ENCODE assay signal across 10 cellular contexts in the genomic region with DNA sequence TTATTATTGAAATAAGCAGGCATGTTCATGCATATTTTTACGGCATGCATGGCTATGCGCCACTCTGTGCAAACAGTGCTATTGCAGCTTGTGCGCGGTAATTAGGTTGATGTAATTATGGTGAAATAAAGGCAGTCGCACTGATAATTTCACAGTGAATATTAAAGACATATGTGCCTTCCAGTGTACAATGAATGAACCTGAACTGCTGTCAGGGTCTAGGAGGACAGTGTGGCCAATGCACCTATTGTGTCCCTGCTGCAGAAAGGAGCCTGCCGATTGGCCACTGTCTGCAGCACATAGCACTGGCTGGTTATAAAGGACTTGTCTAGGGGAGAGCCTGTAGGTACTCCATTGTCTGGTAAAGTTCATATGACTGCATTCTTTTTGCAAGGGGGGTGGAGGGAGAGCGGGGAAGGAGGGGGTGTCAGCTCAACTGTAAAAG.
DNase-seq lines count a peak whose midpoint lies in the region; ATAC-seq and TF ChIP-seq lines count a peak whose summit lies in the region.
"Had no signal": no experiment of that assay in that cellular context is flagged by ENCODE, and none has a peak within 500 bp of the region (broad histone marks: within the 10 kb centered on the region; RNA-seq: fewer than 3 reads in every experiment).

No MANE protein-coding gene starts in this region.

- no peaks in the 10 kb centered on the region for H4K20me1 ChIP-seq in fibroblast of lung (ENCODE audit: control insufficient read depth, extremely low read depth, insufficient read depth, low read length)
- H4K20me1 ChIP-seq in H9 (ENCODE audit: control insufficient read depth, insufficient read depth, insufficient read length) = no peaks in the 10 kb centered on the region

- H3K27ac ChIP-seq in fibroblast of lung (ENCODE audit: insufficient read depth, low read length) = no peak overlapping the region
- H3K27ac ChIP-seq in H9 (ENCODE audit: insufficient read length, low read depth, low read length) = no peak overlapping the region

- H2AFZ ChIP-seq in fibroblast of lung (ENCODE audit: low read length) = no peak overlapping the region
- no peak overlapping the region for H2AFZ ChIP-seq in H9 (ENCODE audit: low read length)

- H3K9me3 ChIP-seq in fibroblast of lung (ENCODE audit: control insufficient read depth, insufficient read depth, low read depth, low read length) (no peaks in the 10 kb centered on the region), H9 (ENCODE audit: control insufficient read depth, low read depth, low read length) (no peaks in the 10 kb centered on the region)

- H3K4ac ChIP-seq in H9 (ENCODE audit: low read depth, low read length) = no peak overlapping the region

- H3K4me3 ChIP-seq in fibroblast of lung (replicated peaks in 1 of 4; ENCODE audit: control extremely low read depth in 1 of 4, insufficient read depth in 1 of 4, low read depth in 3 of 4, low read length in 4 of 4) = no peak overlapping the region

- intact Hi-C loops in sciatic nerve (cut with DNase I) = no loop called here

- no peak overlapping the region for H3T11ph ChIP-seq in H9 (ENCODE audit: low read length)

- H4K5ac ChIP-seq in H9 (ENCODE audit: insufficient read length, low read depth, low read length) = no peak overlapping the region

- no peaks in the 10 kb centered on the region for H3K79me2 ChIP-seq in fibroblast of lung (ENCODE audit: control insufficient read depth, insufficient read depth, low read length)
- H3K79me2 ChIP-seq in H9 (ENCODE audit: insufficient read depth, low read length) = no peaks in the 10 kb centered on the region; the same call in 1 of the 2 replicates

- H3K4me2 ChIP-seq in fibroblast of lung (ENCODE audit: extremely low read depth, insufficient read depth, low read length) (peak overlapping the region; percentile 23), H9 (ENCODE audit: insufficient read depth, insufficient read length, low read length) (no peak overlapping the region)

- H3K27ac Mint-ChIP-seq in H9 = no peak overlapping the region; a peak in 1 of 7 replicates
- no peak overlapping the region for H3K27ac Mint-ChIP-seq in stimulated activated naive CD8-positive, alpha-beta T cell treated with anti-CD3 and anti-CD28 coated beads, Interleukin-15, amount 100 ng/mL, for 72 hours
- H3K27ac Mint-ChIP-seq in effector memory CD8-positive, alpha-beta T cell = no peak overlapping the region

- no peak overlapping the region for H2BK120ac ChIP-seq in H9 (ENCODE audit: low read depth, low read length, poor library complexity, severe bottlenecking)

- no peak overlapping the region for H2BK5ac ChIP-seq in H9 (ENCODE audit: insufficient read length, low read length)

- no peak overlapping the region for H3K23ac ChIP-seq in H9 (ENCODE audit: insufficient read length, low read depth, low read length)

- H3K36me3 ChIP-seq in fibroblast of lung (ENCODE audit: control insufficient read depth, insufficient read depth, low read length) = no peaks in the 10 kb centered on the region

- peaks cover 2 to 8% of the 10 kb centered on the region in 2 experiments; a peak in 3 of 4 replicates for H3K4me1 Mint-ChIP-seq in H9
- H3K4me1 Mint-ChIP-seq in stimulated activated naive CD8-positive, alpha-beta T cell treated with anti-CD3 and anti-CD28 coated beads, Interleukin-15, amount 100 ng/mL, for 72 hours = no peaks in the 10 kb centered on the region
- H3K4me1 Mint-ChIP-seq in effector memory CD8-positive, alpha-beta T cell (ENCODE audit: low read depth in 2 of 2) = no peaks in the 10 kb centered on the region

- ATAC-seq in sciatic nerve = peak; percentile 49
- no peak for ATAC-seq in stimulated activated naive CD8-positive, alpha-beta T cell treated with anti-CD3 and anti-CD28 coated beads, Interleukin-15, amount 100 ng/mL, for 72 hours
- ATAC-seq in effector memory CD8-positive, alpha-beta T cell (replicated peaks) = no peak

- H3K9ac ChIP-seq in fibroblast of lung (ENCODE audit: insufficient read depth, low read length) (no peak overlapping the region), H9 (ENCODE audit: extremely low read depth, insufficient read length, low read length) (no peak overlapping the region)

- no peak overlapping the region for H4K91ac ChIP-seq in H9 (ENCODE audit: insufficient read length, low read depth, low read length)

- no peak overlapping the region for H3K4me3 Mint-ChIP-seq in H9
- H3K4me3 Mint-ChIP-seq in stimulated activated naive CD8-positive, alpha-beta T cell treated with anti-CD3 and anti-CD28 coated beads, Interleukin-15, amount 100 ng/mL, for 72 hours = no peak overlapping the region
- H3K4me3 Mint-ChIP-seq in effector memory CD8-positive, alpha-beta T cell = no peak overlapping the region

- H4K8ac ChIP-seq in H9 (replicated peaks; ENCODE audit: insufficient read length, low read depth, low read length) = no peak overlapping the region

- no peak overlapping the region for H2BK20ac ChIP-seq in H9 (ENCODE audit: low read depth, low read length, poor library complexity, severe bottlenecking)

- H3K36me3 Mint-ChIP-seq in H9 (ENCODE audit: insufficient read depth in 1 of 3, low read depth in 3 of 3) = no peaks in the 10 kb centered on the region
- H3K36me3 Mint-ChIP-seq in effector memory CD8-positive, alpha-beta T cell (ENCODE audit: insufficient read depth) = no peaks in the 10 kb centered on the region

- no peak overlapping the region for H2AK5ac ChIP-seq in H9 (ENCODE audit: insufficient read length, low read length)

- H3K4me1 ChIP-seq in fibroblast of lung (ENCODE audit: control insufficient read depth, extremely low read depth, insufficient read depth, low read length) (peaks cover 4% of the 10 kb centered on the region), H9 (ENCODE audit: insufficient read depth, low read length) (no peaks in the 10 kb centered on the region; the same call in 1 of the 2 replicates)

- no peak overlapping the region for H2BK15ac ChIP-seq in H9 (ENCODE audit: low read depth, low read length)

- H3K18ac ChIP-seq in H9 (ENCODE audit: insufficient read length, low read depth, low read length) = no peak overlapping the region

- no peak overlapping the region for H2BK12ac ChIP-seq in H9 (ENCODE audit: insufficient read length, low read depth, low read length)

- H3K9me3 Mint-ChIP-seq in H9 = no peaks in the 10 kb centered on the region
- H3K9me3 Mint-ChIP-seq in stimulated activated naive CD8-positive, alpha-beta T cell treated with anti-CD3 and anti-CD28 coated beads, Interleukin-15, amount 100 ng/mL, for 72 hours = no peaks in the 10 kb centered on the region
- H3K9me3 Mint-ChIP-seq in effector memory CD8-positive, alpha-beta T cell = no peaks in the 10 kb centered on the region

- H3K14ac ChIP-seq in H9 (ENCODE audit: insufficient read depth, low read length) = no peak overlapping the region

- no peak overlapping the region for H3K56ac ChIP-seq in H9 (ENCODE audit: insufficient read length, low read depth, low read length)

- DNase-seq in EL = peak; percentile 26
- DNase-seq in NCI-H526 treated with DMSO at 0.1 percent for 48 hours (lab: John Stamatoyannopoulos, UW) = peak; percentile 74
- peak in 1 of 2 donors; percentile 85 for DNase-seq in fibroblast of lung (ENCODE audit: low read depth in 2 of 2)
- no peak for DNase-seq in sciatic nerve (ENCODE audit: low spot score)
- no peak for DNase-seq in COLO668 (lab: John Stamatoyannopoulos, UW; ENCODE audit: unreplicated experiment)
- DNase-seq in H9 = no peak
- DNase-seq in stimulated activated naive CD8-positive, alpha-beta T cell treated with anti-CD3 and anti-CD28 coated beads, Interleukin-15, amount 100 ng/mL, for 72 hours = no peak
- no peak for DNase-seq in effector memory CD8-positive, alpha-beta T cell
- DNase-seq: GDM1, Kasumi-1 had no signal

- H3K27me3 Mint-ChIP-seq in H9 (ENCODE audit: low read depth) = no peaks in the 10 kb centered on the region
- H3K27me3 Mint-ChIP-seq in stimulated activated naive CD8-positive, alpha-beta T cell treated with anti-CD3 and anti-CD28 coated beads, Interleukin-15, amount 100 ng/mL, for 72 hours = no peaks in the 10 kb centered on the region
- H3K27me3 Mint-ChIP-seq in effector memory CD8-positive, alpha-beta T cell = no peaks in the 10 kb centered on the region

- H3K27me3 ChIP-seq in fibroblast of lung (ENCODE audit: control insufficient read depth, insufficient read depth, low read length) (no peaks in the 10 kb centered on the region), H9 (ENCODE audit: insufficient read depth, low read length) (no peaks in the 10 kb centered on the region)

- TF ChIP-seq CTCF in fibroblast of lung (conservative IDR thresholded peaks at IDR 0.05 in 1 of 2, IDR thresholded peaks at IDR 0.05 in 1 of 2; ENCODE audit: low read depth in 1 of 2, low read length in 2 of 2) (no peak), H9 (conservative IDR thresholded peaks at IDR 0.05) (no peak)

- no CpG with 5 or more reads among the region's 7 CpGs for WGBS in H9 (ENCODE audit: extremely low coverage, insufficient read length, low lambda C conversion rate)

- no peaks in the 10 kb centered on the region for H3K79me1 ChIP-seq in H9 (ENCODE audit: insufficient read depth, low read depth, low read length, poor library complexity, severe bottlenecking)

- no peaks in the 10 kb centered on the region for H3K23me2 ChIP-seq in H9 (ENCODE audit: insufficient read length, low read depth, low read length, poor library complexity, severe bottlenecking)

Comparison
In these comparisons a context has a peak if more than half of its experiments do, and no peak if none do; other contexts are left out.
1. DNase-seq: peak in EL (single experiment) and NCI-H526 treated with DMSO at 0.1 percent for 48 hours (single experiment); none in sciatic nerve (single experiment), COLO668 (single experiment), H9 (single experiment), stimulated activated naive CD8-positive, alpha-beta T cell treated with anti-CD3 and anti-CD28 coated beads, Interleukin-15, amount 100 ng/mL, for 72 hours (0 of 2) and effector memory CD8-positive, alpha-beta T cell (0 of 3).